9 cellular contexts compared by ENCODE assay signal in genomic region chr14:75654127-75654732, GRCh38. TPM values are rescaled to one million over a fixed set of nuclear protein-coding genes. Genes with fewer than 3 reads are reported as not detected.
A peak's percentile ranks its signal among the peaks of the same experiment; 100 is the strongest.
DNase-seq lines count a peak whose midpoint lies in the region; TF ChIP-seq lines count a peak whose summit lies in the region.
"Had no signal": no experiment of that assay in that cellular context is flagged by ENCODE, and none has a peak within 500 bp of the region (broad histone marks: within the 10 kb centered on the region; RNA-seq: fewer than 3 reads in every experiment).

No MANE protein-coding gene starts in this region.

- CTCF ChIA-PET in PC-9 (lab: Charles Lee), result interaction anchor here (0.5 to 2.1 kb wide), 4 partner anchors 19 to 328 kb away, joined by 3 to 25 read pairs (median 4); partner anchors contain the start of gene FLVCR2

- H3K9me3 ChIP-seq in PC-9 (ENCODE audit: insufficient read depth, low read depth), result no peaks in the 10 kb centered on the region
- no peaks in the 10 kb centered on the region for H3K9me3 ChIP-seq in fibroblast of lung (ENCODE audit: control insufficient read depth, insufficient read depth, low read depth, low read length)
- H3K9me3 ChIP-seq in stomach, result no peaks in the 10 kb centered on the region

- POLR2A ChIA-PET in PC-9 (lab: Charles Lee; ENCODE audit: unreplicated experiment), result interaction anchor here (0.7 kb wide), 1 partner anchor 78 kb away, joined by 5 read pairs; no protein-coding TSS in a partner anchor

- peaks cover 18% of the 10 kb centered on the region for H3K36me3 Mint-ChIP-seq in neural crest cell (ENCODE audit: low read depth)

- H3K4me3 Mint-ChIP-seq in neural crest cell, result no peak overlapping the region
- H3K4me3 Mint-ChIP-seq: stimulated activated naive CD8-positive, alpha-beta T cell treated with anti-CD3 and anti-CD28 coated beads, Interleukin-15, Interleukin-2, amounts not matched to agents 100 ng/mL and 50 ng/mL, for 24 hours had no signal

- H3K4me1 Mint-ChIP-seq in neural crest cell, result peaks cover 22% of the 10 kb centered on the region

- H4K20me1 ChIP-seq in PC-9 (ENCODE audit: insufficient read depth), result no peaks in the 10 kb centered on the region
- H4K20me1 ChIP-seq in fibroblast of lung (ENCODE audit: control insufficient read depth, extremely low read depth, insufficient read depth, low read length), result no peaks in the 10 kb centered on the region

- TF ChIP-seq POLR2A in stomach (IDR thresholded peaks at IDR 0.05), result no peak

- H3K4me2 ChIP-seq in PC-9 (no peak overlapping the region), fibroblast of lung (ENCODE audit: extremely low read depth, insufficient read depth, low read length) (no peak overlapping the region)

- BruUV-seq in PC-9 (replicated peaks; lab: Mats Ljungman, UMichigan), result no TSS peak

- H3K27ac Mint-ChIP-seq in neural crest cell (ENCODE audit: unreplicated experiment), result no peak overlapping the region
- H3K27ac Mint-ChIP-seq: stimulated activated naive CD8-positive, alpha-beta T cell treated with anti-CD3 and anti-CD28 coated beads, Interleukin-15, Interleukin-2, amounts not matched to agents 100 ng/mL and 50 ng/mL, for 24 hours had no signal

- H3K27me3 Mint-ChIP-seq in neural crest cell (ENCODE audit: low read depth), result no peaks in the 10 kb centered on the region
- H3K27me3 Mint-ChIP-seq: stimulated activated naive CD8-positive, alpha-beta T cell treated with anti-CD3 and anti-CD28 coated beads, Interleukin-15, Interleukin-2, amounts not matched to agents 100 ng/mL and 50 ng/mL, for 24 hours had no signal

- no peak for TF ChIP-seq EP300 in stomach (IDR thresholded peaks at IDR 0.05)

- intact Hi-C loops in PC-9 (cut with micrococcal nuclease; ENCODE audit: unreplicated experiment) (loop anchor here (1.0 to 5.0 kb wide), 3 partner anchors 76 to 522 kb away; partner anchors contain the start of gene FLVCR2), stomach (cut with DNase I; ENCODE audit: low total_unique reads) (loop anchor here (5.0 kb wide), 1 partner anchor 77 kb away; the partner anchor contains the start of gene FLVCR2)

- H2AFZ ChIP-seq in PC-9 (no peak overlapping the region), fibroblast of lung (ENCODE audit: low read length) (no peak overlapping the region)

- H3K9ac ChIP-seq in fibroblast of lung (ENCODE audit: insufficient read depth, low read length), result no peak overlapping the region

- DNase-seq in activated gamma-delta T cell treated with Interleukin-2 at 50 U/mL for 16 hours, result peak; percentile 82
- DNase-seq in activated gamma-delta T cell (lab: John Stamatoyannopoulos, UW), result no peak
- DNase-seq in HT1080 (ENCODE audit: low read depth), result peak; percentile 52
- peak; percentile 58 to 81 for DNase-seq in PC-9
- peak; percentile 82 for DNase-seq in activated T-cell treated with anti-CD3 and anti-CD28 coated beads, Interleukin-2, amount 50 U/mL, for 1 hour
- DNase-seq in fibroblast of lung (ENCODE audit: low read depth in 2 of 2), result peak; percentile 26 to 72
- DNase-seq in neural crest cell (ENCODE audit: low read depth, low spot score), result peak; percentile 85
- peak; percentile 88 for DNase-seq in stomach

- no peaks in the 10 kb centered on the region for H3K9me2 ChIP-seq in PC-9 (ENCODE audit: insufficient read depth)

- no peaks in the 10 kb centered on the region for H3K9me3 Mint-ChIP-seq in neural crest cell
- H3K9me3 Mint-ChIP-seq: stimulated activated naive CD8-positive, alpha-beta T cell treated with anti-CD3 and anti-CD28 coated beads, Interleukin-15, Interleukin-2, amounts not matched to agents 100 ng/mL and 50 ng/mL, for 24 hours had no signal

- H3K27ac ChIP-seq in PC-9 (no peak overlapping the region), fibroblast of lung (ENCODE audit: insufficient read depth, low read length) (no peak overlapping the region), stomach (no peak overlapping the region)

- H3K27me3 ChIP-seq in PC-9 (ENCODE audit: insufficient read depth, low read depth), result no peaks in the 10 kb centered on the region
- H3K27me3 ChIP-seq in fibroblast of lung (ENCODE audit: control insufficient read depth, insufficient read depth, low read length), result no peaks in the 10 kb centered on the region
- H3K27me3 ChIP-seq in stomach, result no peaks in the 10 kb centered on the region

- H3K4me1 ChIP-seq in PC-9 (replicated peaks; ENCODE audit: insufficient read depth) (peaks cover 6% of the 10 kb centered on the region), fibroblast of lung (ENCODE audit: control insufficient read depth, extremely low read depth, insufficient read depth, low read length) (peaks cover 2% of the 10 kb centered on the region), stomach (peaks cover 0 to 10% (median 3%) of the 10 kb centered on the region in 4 donors)

- H3K79me2 ChIP-seq in PC-9 (ENCODE audit: low read depth), result peaks cover 13% of the 10 kb centered on the region
- no peaks in the 10 kb centered on the region for H3K79me2 ChIP-seq in fibroblast of lung (ENCODE audit: control insufficient read depth, insufficient read depth, low read length)

- H3K36me3 ChIP-seq in PC-9 (ENCODE audit: low read depth) (peaks cover 20% of the 10 kb centered on the region; the same call in 1 of the 2 replicates), fibroblast of lung (ENCODE audit: control insufficient read depth, insufficient read depth, low read length) (peaks cover 12% of the 10 kb centered on the region), stomach (peaks cover 28 to 76% (median 73%) of the 10 kb centered on the region in 4 donors)

- H3F3A ChIP-seq in PC-9 (ENCODE audit: insufficient read depth, low read depth), result peaks cover 14% of the 10 kb centered on the region

- TF ChIP-seq CTCF in PC-9 (conservative IDR thresholded peaks at IDR 0.05) (peak; percentile 95), fibroblast of lung (conservative IDR thresholded peaks at IDR 0.05 in 1 of 2, IDR thresholded peaks at IDR 0.05 in 1 of 2; ENCODE audit: low read depth in 1 of 2, low read length in 2 of 2) (peak; percentile 99), neural crest cell (conservative IDR thresholded peaks at IDR 0.05) (peak; percentile 98), stomach (IDR thresholded peaks at IDR 0.05) (peak in 5 of 7 experiments; percentile 87 to 94 (median 93))

- WGBS in stomach, 5 donors, result 5 to 10% (median 7%) methylated on average over 4 of the region's 4 CpGs

- H3K4me3 ChIP-seq in PC-9 (no peak overlapping the region), fibroblast of lung (replicated peaks in 1 of 4; ENCODE audit: control extremely low read depth in 1 of 4, insufficient read depth in 1 of 4, low read depth in 3 of 4, low read length in 4 of 4) (no peak overlapping the region), stomach (no peak overlapping the region)

RNA-seq across cellular contexts. Expression of gene ERG28, which starts 6.4 kb away (rescaled TPM):
- 11.9 and 15.2 TPM in 2 replicates for total RNA-seq in HT1080 (2014; rRNA removed; shearing (Covaris generic))
- 16.9 and 17.9 TPM in 2 replicates for polyA plus RNA-seq in HT1080 (2015; cell fraction: cytosol; rRNA removed)
- polyA plus RNA-seq in HT1080 (2015; cell fraction: nucleus; rRNA removed), result 4.9 and 6.1 TPM in 2 replicates
- total RNA-seq in PC-9 (2021) (25.2 and 32.5 TPM in 2 replicates), fibroblast of lung (5.1 and 13.5 TPM in 2 replicates), neural crest cell (38.8 and 38.9 TPM in 2 replicates), stomach (10 to 100 TPM in 1 of 5 donors, 1 to 10 TPM in 2, not detected in 2; 3.3 to 24.3 (median 3.9) TPM)
- polyA plus RNA-seq in fibroblast of lung (31.9 and 43.9 TPM in 2 replicates), stomach (10 to 100 TPM in 2 of 3 donors, 1 to 10 TPM in 1; 8.2 to 24.0 (median 12.4) TPM)
- 26.4 and 35.7 TPM in 2 replicates for polyA plus RNA-seq in fibroblast of lung (2012)
- 13.9 and 16.0 TPM in 2 replicates for polyA minus RNA-seq in fibroblast of lung (ENCODE audit: low replicate concordance)

RNA-seq across cellular contexts. Expression of gene TTLL5, which starts 6.8 kb away (rescaled TPM):
- total RNA-seq in HT1080 (2014; rRNA removed; shearing (Covaris generic)), result 26.0 and 33.2 TPM in 2 replicates
- polyA plus RNA-seq in HT1080 (2015; cell fraction: cytosol; rRNA removed), result 16.8 and 20.7 TPM in 2 replicates
- polyA plus RNA-seq in HT1080 (2015; cell fraction: nucleus; rRNA removed), result 16.8 and 19.0 TPM in 2 replicates
- 60.3 and 75.3 TPM in 2 replicates for total RNA-seq in PC-9 (2021)
- total RNA-seq in fibroblast of lung, result 18.2 and 23.8 TPM in 2 replicates
- 14.0 and 16.1 TPM in 2 replicates for polyA plus RNA-seq in fibroblast of lung
- 16.2 and 20.7 TPM in 2 replicates for polyA plus RNA-seq in fibroblast of lung (2012)
- 21.0 and 39.0 TPM in 2 replicates for polyA minus RNA-seq in fibroblast of lung (ENCODE audit: low replicate concordance)
- total RNA-seq in neural crest cell, result 55.7 and 61.7 TPM in 2 replicates
- total RNA-seq in stomach, result 10 to 100 TPM; 13.4 to 48.4 (median 24.5) TPM
- polyA plus RNA-seq in stomach, result 10 to 100 TPM; 10.1 to 11.9 (median 11.3) TPM
